Comparison of ENCODE assay signal across 8 cellular contexts in the genomic region with DNA sequence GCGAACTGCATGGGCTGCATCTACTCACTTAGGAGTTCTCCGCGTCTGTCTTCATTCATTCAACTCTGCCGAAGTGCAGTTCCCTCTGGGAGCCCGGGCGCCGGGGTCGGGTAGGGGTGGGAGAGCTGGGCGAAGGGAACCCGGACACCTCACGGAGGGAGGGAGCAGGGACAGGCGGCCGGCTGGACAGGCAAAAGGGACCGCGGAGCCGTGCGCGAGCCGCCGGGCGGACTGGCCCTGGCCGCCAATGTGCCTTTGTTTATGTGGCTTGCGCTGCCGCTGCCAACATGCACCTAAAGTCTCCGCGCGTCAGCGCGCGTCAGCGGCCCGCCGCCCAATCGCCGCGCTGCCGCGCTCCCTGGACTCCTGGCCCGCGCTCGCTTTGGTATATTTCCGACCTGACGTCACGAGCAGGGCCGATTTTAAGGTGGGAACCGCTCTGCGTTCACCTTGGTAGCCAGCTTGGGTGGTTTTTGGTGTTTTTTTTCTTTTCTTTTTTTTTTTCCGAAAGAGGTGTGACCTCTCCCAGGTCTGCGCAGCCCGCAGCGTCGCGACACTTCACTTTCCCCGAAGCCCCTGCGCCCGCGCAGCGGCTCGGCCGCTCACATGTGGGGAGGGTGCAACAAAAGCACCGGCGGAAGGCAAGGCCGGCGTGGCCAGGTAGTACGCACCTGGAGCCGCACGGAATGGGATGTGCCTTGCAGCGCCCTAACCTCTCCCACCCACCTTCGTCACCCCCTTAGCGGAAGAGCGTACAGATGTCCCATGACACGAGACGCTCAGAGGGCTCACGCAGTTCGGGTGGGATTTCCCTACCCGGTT. TPM values are rescaled to one million over a fixed set of nuclear protein-coding genes. Genes with fewer than 3 reads are reported as not detected.
DNase-seq lines count a peak whose midpoint lies in the region; ATAC-seq and TF ChIP-seq lines count a peak whose summit lies in the region.

A gene (minus strand): TSS at position 270 of the 822 bp plus-strand sequence. CDS start 2,535 bp downstream, outside the sequence.

- intact Hi-C loops in OCI-LY7 (cut with micrococcal nuclease; ENCODE audit: unreplicated experiment): no loop called here

- no TSS peak for BruUV-seq in OCI-LY7 (replicated peaks; lab: Mats Ljungman, UMichigan)

- peaks cover 10% of the 10 kb centered on the region for H3K4me1 ChIP-seq in OCI-LY7 (ENCODE audit: insufficient read depth, low read length, poor library complexity, severe bottlenecking)
- H3K4me1 ChIP-seq in mucosa of rectum (ENCODE audit: control insufficient read depth in 2 of 2, insufficient read depth in 2 of 2, low read length in 2 of 2): peaks cover 15% of the 10 kb centered on the region in 2 donors

- DNase-seq in Caki2 (ENCODE audit: low read depth): peak; percentile 85
- DNase-seq in HUDEP-2 (lab: John Stamatoyannopoulos, UW; ENCODE audit: unreplicated experiment in 76 of 76): peak in 73 of 76 experiments; percentile 21 to 88 (median 73)
- no peak for DNase-seq in OCI-LY7 (ENCODE audit: low spot score)
- DNase-seq in activated T-cell treated with anti-CD3 and anti-CD28 coated beads for 48 hours (ENCODE audit: low read depth): peak; percentile 85
- DNase-seq in epithelial cell of prostate (ENCODE audit: low read depth, low spot score): peak; percentile 63
- peak; percentile 89 for DNase-seq in stimulated activated CD8-positive, alpha-beta memory T cell treated with anti-CD3 and anti-CD28 coated beads, Interleukin-4, amount 100 ng/mL, for 48 hours

- H3K4me3 ChIP-seq in OCI-LY7 (ENCODE audit: low read depth, low read length, poor library complexity, severe bottlenecking) (peak within 1 kb of the TSS; percentile 68), mucosa of rectum (ENCODE audit: low read length in 2 of 2) (peak within 1 kb of the TSS; percentile 83 to 91)

- no peaks in the 10 kb centered on the region for H3K9me2 ChIP-seq in OCI-LY7 (ENCODE audit: insufficient read depth, low read length)

- H3K79me2 ChIP-seq in OCI-LY7 (ENCODE audit: insufficient read depth, low read depth, low read length): no peaks in the 10 kb centered on the region

- H3K27ac ChIP-seq in OCI-LY7 (ENCODE audit: low read depth, low read length, poor library complexity, severe bottlenecking) (no peak within 1 kb of the TSS), epithelial cell of prostate (peak within 1 kb of the TSS; percentile 90), mucosa of rectum (ENCODE audit: low read depth in 2 of 2, low read length in 2 of 2) (peak within 1 kb of the TSS; percentile 98 to 99)

- CTCF ChIA-PET in OCI-LY7 (lab: Charles Lee; ENCODE audit: unreplicated experiment): no interaction called here

- ATAC-seq in GM21423 (IDR thresholded peaks at IDR 0.05; ENCODE audit: unreplicated experiment): peak; percentile 61

- H3K36me3 ChIP-seq in OCI-LY7 (ENCODE audit: insufficient read depth, low read length): no peaks in the 10 kb centered on the region
- peaks cover 0 to 4% of the 10 kb centered on the region in 2 donors for H3K36me3 ChIP-seq in mucosa of rectum (ENCODE audit: control insufficient read depth in 2 of 2, insufficient read depth in 2 of 2, low read length in 2 of 2)

- peak within 1 kb of the TSS; percentile 81 for H3K4me2 ChIP-seq in OCI-LY7 (ENCODE audit: low read length)

- H4K20me1 ChIP-seq in OCI-LY7 (ENCODE audit: insufficient read depth, low read length): no peaks in the 10 kb centered on the region

- H3K27me3 ChIP-seq in mucosa of rectum (ENCODE audit: control insufficient read depth in 2 of 2, insufficient read depth in 2 of 2, low read length in 2 of 2): peaks cover 0 to 3% of the 10 kb centered on the region in 2 donors

- POLR2A ChIA-PET in OCI-LY7 (lab: Charles Lee): no interaction called here

- H3K9ac ChIP-seq in mucosa of rectum (ENCODE audit: low read depth in 1 of 2, low read length in 2 of 2): peak within 1 kb of the TSS; percentile 91 to 97

- H2AFZ ChIP-seq in OCI-LY7 (ENCODE audit: low read length): no peak within 1 kb of the TSS; the same call in 1 of the 2 replicates

- in situ Hi-C loops in Caki2 (cut with HindIII; ENCODE audit: low pct_unique_long_range_greater_than_20kb, low sequenced_read_pairs): loop anchor here (25.0 kb wide), 1 partner anchor 255 kb away; no protein-coding TSS in a partner anchor

- no peak for TF ChIP-seq CTCF in OCI-LY7 (conservative IDR thresholded peaks at IDR 0.05; ENCODE audit: low read length)

- H3K9me3 ChIP-seq in OCI-LY7 (ENCODE audit: low read length) (no peaks in the 10 kb centered on the region), mucosa of rectum (ENCODE audit: control insufficient read depth in 2 of 2, low read length in 2 of 2) (no peaks in the 10 kb centered on the region)

RNA-seq across cellular contexts. Expression of the gene that starts here (rescaled TPM):
- not detected in 2 replicates for total RNA-seq in Caki2 (2014; rRNA removed; shearing (Covaris generic); ENCODE audit: low replicate concordance)
- not detected in 2 replicates for total RNA-seq in OCI-LY7 (2014; rRNA removed; shearing (Covaris generic))
- total RNA-seq in OCI-LY7 (2022): 0.13 and 0.59 TPM in 2 replicates

Comparison
In these comparisons a context has a peak if more than half of its experiments do, and no peak if none do; other contexts are left out.
1. Peak in DNase-seq in Caki2; RNA of the gene not detected or under 1 TPM.